Comparison of ENCODE assay signal across 34 cellular contexts in genomic region chr1:115213130-115213529, GRCh38.
"Had no signal": no experiment of that assay in that cellular context is flagged by ENCODE, and none has a peak within 500 bp of the region (broad histone marks: within the 10 kb centered on the region; RNA-seq: fewer than 3 reads in every experiment).

No MANE protein-coding gene starts in this region.

- DNase-seq: activated effector memory CD4-positive, alpha-beta T cell treated with anti-CD3 and anti-CD28 coated beads, Interleukin-2, amount 50 U/mL, for 16 hours; activated effector memory CD4-positive, alpha-beta T cell treated with Interleukin-2 at 50 U/mL for 16 hours; activated gamma-delta T cell; activated gamma-delta T cell treated with Interleukin-2 at 50 U/mL for 16 hours; activated naive CD4-positive, alpha-beta T cell; activated naive CD4-positive, alpha-beta T cell treated with anti-CD3 and anti-CD28 coated beads for 36 hours; activated naive CD4-positive, alpha-beta T cell treated with anti-CD3 and anti-CD28 coated beads, Interleukin-2, amount 10 ng/mL, durations not matched to agents 7 days and 5 days; activated naive CD4-positive, alpha-beta T cell treated with anti-CD3 and anti-CD28 coated beads, Interleukin-2, amount 50 U/mL, for 16 hours; activated naive CD4-positive, alpha-beta T cell treated with Interleukin-2 at 50 U/mL for 16 hours; activated naive CD8-positive, alpha-beta T cell treated with anti-CD3 and anti-CD28 coated beads for 36 hours; activated naive CD8-positive, alpha-beta T cell treated with anti-CD3 and anti-CD28 coated beads, Interleukin-2, amount 10 ng/mL, durations not matched to agents 7 days and 5 days; activated naive CD8-positive, alpha-beta T cell treated with anti-CD3 and anti-CD28 coated beads, Interleukin-2, amount 50 U/mL, for 24 hours; activated T-cell treated with anti-CD3 and anti-CD28 coated beads, Interleukin-2, amount 50 U/mL, for 1 hour; activated T-cell treated with anti-CD3 and anti-CD28 coated beads, Interleukin-2, amount 50 U/mL, for 24 hours; activated T-cell treated with anti-CD3 and anti-CD28 coated beads, Interleukin-2, amount 50 U/mL, for 4 hours; activated T-cell treated with anti-CD3 and anti-CD28 coated beads, Interleukin-2, amount 50 U/mL, for 48 hours; activated T-cell treated with anti-CD3 and anti-CD28 coated beads, Interleukin-2, amount 50 U/mL, for 72 hours; adrenal gland; amniotic stem cell; amygdala; anterior cingulate cortex; aorta; body of pancreas; brain microvascular endothelial cell; caudate nucleus; central memory CD4-positive, alpha-beta T cell; cerebellar nuclear complex had no signal

- ATAC-seq: activated naive CD4-positive, alpha-beta T cell treated with anti-CD3 and anti-CD28 coated beads, Interleukin-2, amount 50 U/mL, for 72 hours; activated naive CD8-positive, alpha-beta T cell treated with anti-CD3 and anti-CD28 coated beads, Interleukin-2, amount 50 U/mL, for 24 hours; activated T-cell treated with anti-CD3 and anti-CD28 coated beads, Interleukin-2, amount 50 U/mL, for 4 hours; activated T-cell treated with anti-CD3 and anti-CD28 coated beads, Interleukin-2, amount 50 U/mL, for 72 hours; activated T-helper 17 cell treated with anti-CD3 and anti-CD28 coated beads, Interleukin-2, amount 50 U/mL, for 72 hours; body of pancreas had no signal

- H3K36me3 ChIP-seq: adrenal gland, ascending aorta, brain microvascular endothelial cell, breast epithelium, cardiac muscle cell had no signal

- H3K27ac ChIP-seq: adrenal gland, ascending aorta, body of pancreas, brain microvascular endothelial cell, breast epithelium, cardiac muscle cell had no signal

- H3K4me3 ChIP-seq: adrenal gland, ascending aorta, body of pancreas, breast epithelium, cardiac muscle cell had no signal

- H3K4me1 ChIP-seq: adrenal gland, breast epithelium had no signal

- H3K27me3 ChIP-seq: adrenal gland, ascending aorta, body of pancreas, brain microvascular endothelial cell, breast epithelium, cardiac muscle cell had no signal

- H3K9me3 ChIP-seq: adrenal gland, ascending aorta, body of pancreas, breast epithelium had no signal

- FAIRE-seq: astrocyte, bronchial epithelial cell had no signal
